8 cellular contexts compared by ENCODE assay signal in the genomic region with DNA sequence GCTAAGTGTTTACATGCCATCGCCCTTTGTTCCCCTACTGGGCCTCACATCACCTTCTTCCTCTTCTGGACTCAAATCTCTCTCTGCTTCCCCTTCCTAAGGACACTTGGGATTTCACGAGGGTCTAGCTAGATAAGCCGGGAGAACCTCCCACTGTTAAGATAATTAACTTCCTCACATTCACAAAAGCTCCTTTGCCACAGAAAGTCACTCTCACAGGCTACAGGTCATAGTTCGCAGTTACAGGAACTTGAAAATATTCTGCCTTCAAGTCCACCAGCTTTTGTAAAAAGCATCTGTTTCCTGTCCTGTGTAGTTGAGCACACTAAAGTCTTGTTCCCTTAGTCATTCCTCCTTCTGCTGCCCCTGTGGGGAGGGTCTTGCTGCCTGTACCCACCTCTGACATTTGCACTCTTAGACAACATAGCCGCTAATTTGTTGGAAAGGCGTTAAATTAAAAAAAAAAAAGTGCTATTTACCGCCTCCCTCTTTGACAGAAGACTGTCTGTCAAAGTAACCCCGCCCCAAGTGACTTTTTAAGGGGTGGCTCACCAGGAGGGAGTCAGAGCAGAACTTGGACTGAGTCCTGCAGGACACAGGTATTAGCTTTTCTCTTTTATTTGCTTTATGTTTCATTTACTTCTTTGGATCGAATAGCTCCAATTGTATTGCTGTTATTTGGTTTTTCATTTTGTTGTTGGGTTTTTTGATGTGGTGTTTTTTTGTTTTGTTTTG. TPM values are rescaled to one million over a fixed set of nuclear protein-coding genes. Genes with fewer than 3 reads are reported as not detected.
DNase-seq lines count a peak whose midpoint lies in the region; ATAC-seq lines count a peak whose summit lies in the region.

No MANE protein-coding gene starts in this region.

- H3K27ac Mint-ChIP-seq in activated naive CD8-positive, alpha-beta T cell treated with anti-CD3 and anti-CD28 coated beads, Interleukin-2, amount 10 ng/mL, durations not matched to agents 7 days and 5 days: peak overlapping the region; percentile 99
- peak overlapping the region; percentile 92 to 97 (median 96) for H3K27ac Mint-ChIP-seq in naive thymus-derived CD4-positive, alpha-beta T cell

- peaks cover 43 to 53% of the 10 kb centered on the region in 2 donors for H3K4me1 ChIP-seq in naive thymus-derived CD4-positive, alpha-beta T cell (ENCODE audit: control insufficient read depth in 2 of 2, insufficient read depth in 2 of 2, low read length in 2 of 2)

- POLR2A ChIA-PET in activated naive CD8-positive, alpha-beta T cell treated with anti-CD3 and anti-CD28 coated beads, Interleukin-2, amount 10 ng/mL, durations not matched to agents 7 days and 5 days (lab: Charles Lee): interaction anchor here (0.6 to 13.2 kb wide), 21 partner anchors 8 to 337 kb away, joined by 3 to 275 read pairs (median 5); a partner anchor contains a TSS
- POLR2A ChIA-PET in naive thymus-derived CD4-positive, alpha-beta T cell (lab: Charles Lee): interaction anchor here (0.5 to 15.6 kb wide), 15 partner anchors 9 to 324 kb away, joined by 3 to 518 read pairs (median 4); a partner anchor contains a TSS

- CTCF ChIA-PET in naive thymus-derived CD4-positive, alpha-beta T cell (lab: Charles Lee): interaction anchor here (0.6 to 13.7 kb wide), 8 partner anchors 8 to 730 kb away, joined by 3 to 384 read pairs (median 4); a partner anchor contains a TSS

- H3K9me3 ChIP-seq in naive thymus-derived CD4-positive, alpha-beta T cell (ENCODE audit: control insufficient read depth in 2 of 3, low read length in 3 of 3): no peaks in the 10 kb centered on the region

- peaks cover 0 to 18% (median 0%) of the 10 kb centered on the region in 3 experiments for H3K36me3 ChIP-seq in naive thymus-derived CD4-positive, alpha-beta T cell (ENCODE audit: control insufficient read depth in 2 of 3, insufficient read depth in 3 of 3, low read length in 3 of 3)

- peak overlapping the region; percentile 93 for H3K4me3 Mint-ChIP-seq in activated naive CD8-positive, alpha-beta T cell treated with anti-CD3 and anti-CD28 coated beads, Interleukin-2, amount 10 ng/mL, durations not matched to agents 7 days and 5 days
- H3K4me3 Mint-ChIP-seq in naive thymus-derived CD4-positive, alpha-beta T cell: peak overlapping the region; percentile 91 to 100 (median 98)

- peak overlapping the region; percentile 77 for H3K4me3 ChIP-seq in naive thymus-derived CD4-positive, alpha-beta T cell (ENCODE audit: low read length)

- peak; percentile 73 for ATAC-seq in activated naive CD8-positive, alpha-beta T cell treated with anti-CD3 and anti-CD28 coated beads, Interleukin-2, amount 10 ng/mL, durations not matched to agents 7 days and 5 days (ENCODE audit: low read depth)
- ATAC-seq in naive thymus-derived CD4-positive, alpha-beta T cell: peak; percentile 82

- peak overlapping the region; percentile 88 for H3K27ac ChIP-seq in naive thymus-derived CD4-positive, alpha-beta T cell (ENCODE audit: low read depth, low read length)

- peak; percentile 74 for DNase-seq in activated gamma-delta T cell treated with Interleukin-2 at 50 U/mL for 16 hours
- DNase-seq in activated gamma-delta T cell (lab: John Stamatoyannopoulos, UW): no peak
- DNase-seq in SIG-M5 treated with dmso at 0.1 percent for 504 hours (lab: John Stamatoyannopoulos, UW; ENCODE audit: unreplicated experiment): peak; percentile 71
- peak; percentile 82 for DNase-seq in activated naive CD8-positive, alpha-beta T cell treated with anti-CD3 and anti-CD28 coated beads, Interleukin-2, amount 10 ng/mL, durations not matched to agents 7 days and 5 days
- DNase-seq in naive thymus-derived CD4-positive, alpha-beta T cell: peak in 8 of 9 donors; percentile 68 to 82 (median 78)
- no peak for DNase-seq in HuH-7 (ENCODE audit: low spot score)
- DNase-seq in head of caudate nucleus: no peak
- DNase-seq in NCI-H524 (lab: John Stamatoyannopoulos, UW): no peak

- H3K36me3 Mint-ChIP-seq in activated naive CD8-positive, alpha-beta T cell treated with anti-CD3 and anti-CD28 coated beads, Interleukin-2, amount 10 ng/mL, durations not matched to agents 7 days and 5 days: peaks cover 39% of the 10 kb centered on the region
- peaks cover 14 to 39% (median 34%) of the 10 kb centered on the region in 5 donors for H3K36me3 Mint-ChIP-seq in naive thymus-derived CD4-positive, alpha-beta T cell

- no peaks in the 10 kb centered on the region for H3K9me3 Mint-ChIP-seq in activated naive CD8-positive, alpha-beta T cell treated with anti-CD3 and anti-CD28 coated beads, Interleukin-2, amount 10 ng/mL, durations not matched to agents 7 days and 5 days
- peaks cover 0 to 2% (median 0%) of the 10 kb centered on the region in 11 donors for H3K9me3 Mint-ChIP-seq in naive thymus-derived CD4-positive, alpha-beta T cell

- H3K27me3 Mint-ChIP-seq in activated naive CD8-positive, alpha-beta T cell treated with anti-CD3 and anti-CD28 coated beads, Interleukin-2, amount 10 ng/mL, durations not matched to agents 7 days and 5 days: no peaks in the 10 kb centered on the region
- no peaks in the 10 kb centered on the region for H3K27me3 Mint-ChIP-seq in naive thymus-derived CD4-positive, alpha-beta T cell

- intact Hi-C loops in naive thymus-derived CD4-positive, alpha-beta T cell (cut with micrococcal nuclease): loop anchor here (1.0 to 5.0 kb wide), 4 partner anchors 14 to 197 kb away; a partner anchor contains a TSS
- intact Hi-C loops in head of caudate nucleus (cut with DNase I): no loop called here

- H3K27me3 ChIP-seq in naive thymus-derived CD4-positive, alpha-beta T cell (ENCODE audit: control insufficient read depth in 2 of 2, insufficient read depth in 2 of 2, low read length in 2 of 2): no peaks in the 10 kb centered on the region

- H3K4me1 Mint-ChIP-seq in activated naive CD8-positive, alpha-beta T cell treated with anti-CD3 and anti-CD28 coated beads, Interleukin-2, amount 10 ng/mL, durations not matched to agents 7 days and 5 days: peaks cover 52% of the 10 kb centered on the region
- H3K4me1 Mint-ChIP-seq in naive thymus-derived CD4-positive, alpha-beta T cell: peaks cover 58 to 72% (median 61%) of the 10 kb centered on the region in 7 donors

RNA-seq across cellular contexts. Expression of a gene that starts 26.8 kb away (rescaled TPM):
- total RNA-seq in activated naive CD8-positive, alpha-beta T cell treated with anti-CD3 and anti-CD28 coated beads, Interleukin-2, amount 10 ng/mL, durations not matched to agents 7 days and 5 days: 10 to 100 TPM; 75.4 to 75.5 TPM
- 10 to 100 TPM; 40.1 to 64.5 (median 50.0) TPM for total RNA-seq in naive thymus-derived CD4-positive, alpha-beta T cell
- 10 to 100 TPM; 27.7 to 43.6 TPM for polyA plus RNA-seq in naive thymus-derived CD4-positive, alpha-beta T cell

Comparison
In these comparisons a context has a peak if more than half of its experiments do, and no peak if none do; other contexts are left out.
1. DNase-seq: peak in activated gamma-delta T cell treated with Interleukin-2 at 50 U/mL for 16 hours (single experiment), SIG-M5 treated with dmso at 0.1 percent for 504 hours (single experiment), activated naive CD8-positive, alpha-beta T cell treated with anti-CD3 and anti-CD28 coated beads, Interleukin-2, amount 10 ng/mL, durations not matched to agents 7 days and 5 days (single experiment) and naive thymus-derived CD4-positive, alpha-beta T cell (8 of 9); none in activated gamma-delta T cell (single experiment), HuH-7 (single experiment), head of caudate nucleus (0 of 42) and NCI-H524 (0 of 2).